In genomic region chr21:16879479-16879878, GRCh38 we compare ENCODE assay signal across 8 cellular contexts.
"Had no signal": no experiment of that assay in that cellular context is flagged by ENCODE, and none has a peak within 500 bp of the region (broad histone marks: within the 10 kb centered on the region; RNA-seq: fewer than 3 reads in every experiment).

No MANE protein-coding gene starts in this region.

- H3K4me2 ChIP-seq: GM23338 had no signal

- H3K27ac ChIP-seq: HL-60 had no signal

- H3K36me3 ChIP-seq: HAP-1 had no signal

- ATAC-seq: GM23338, HCT116, HepG2 had no signal

- H3K27ac Mint-ChIP-seq: GM23338, HFFc6, IgD-negative memory B cell had no signal

- H3K4me1 ChIP-seq: HAP-1 had no signal

- H3K36me3 Mint-ChIP-seq: IgD-negative memory B cell had no signal

- H3K4me3 Mint-ChIP-seq: GM23338, HFFc6, IgD-negative memory B cell had no signal

- H3K9me3 ChIP-seq: HAP-1 had no signal

- DNase-seq: HFFc6, KBM-7 had no signal

- H2AFZ ChIP-seq: GM23338 had no signal

- H3K27me3 Mint-ChIP-seq: IgD-negative memory B cell had no signal

- H3K4me3 ChIP-seq: GM23338, HAP-1 had no signal

- H3K9me3 Mint-ChIP-seq: HFFc6 had no signal
